17 cellular contexts compared by ENCODE assay signal in the genomic region with DNA sequence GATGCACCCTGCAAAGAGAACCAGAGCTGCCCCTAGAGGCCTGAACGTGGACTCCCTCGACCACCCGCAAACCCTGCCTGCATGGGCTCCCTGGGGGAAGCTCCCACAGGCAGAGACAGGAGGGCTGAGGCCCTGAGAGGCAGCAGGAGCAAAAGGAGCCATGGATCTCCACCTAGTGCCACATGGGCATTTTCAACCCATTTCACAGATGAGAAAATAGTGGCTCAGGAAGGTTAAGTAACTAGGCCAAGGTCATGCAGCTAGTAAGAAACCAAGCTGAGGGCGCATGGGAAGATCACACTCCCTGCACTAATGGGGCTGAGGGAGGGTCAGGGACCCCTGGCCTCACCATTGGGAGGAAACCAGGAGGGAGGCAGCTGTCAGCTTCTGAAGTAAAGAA.
DNase-seq lines count a peak whose midpoint lies in the region; ATAC-seq, FAIRE-seq and TF ChIP-seq lines count a peak whose summit lies in the region.
"Had no signal": no experiment of that assay in that cellular context is flagged by ENCODE, and none has a peak within 500 bp of the region (broad histone marks: within the 10 kb centered on the region; RNA-seq: fewer than 3 reads in every experiment).

No MANE protein-coding gene starts in this region.

- H4K20me1 ChIP-seq in HepG2 (ENCODE audit: insufficient read depth, low read length) (no peaks in the 10 kb centered on the region), osteoblast (ENCODE audit: insufficient read depth, low read length) (no peaks in the 10 kb centered on the region)

- H3K27me3 ChIP-seq in HepG2 (ENCODE audit: control insufficient read depth in 1 of 2, insufficient read depth in 2 of 2, low read length in 2 of 2) (peaks cover 0 to 2% of the 10 kb centered on the region in 2 experiments; a peak in 1 of 5 replicates), right lobe of liver (no peaks in the 10 kb centered on the region), esophagus muscularis mucosa (no peaks in the 10 kb centered on the region), osteoblast (ENCODE audit: insufficient read depth, low read length) (no peaks in the 10 kb centered on the region)
- H3K27me3 ChIP-seq: BE2C had no signal

- no peak overlapping the region for H3K9ac ChIP-seq in HepG2 (ENCODE audit: insufficient read depth, low read depth, low read length)

- H3K4me3 ChIP-seq in HepG2 (replicated peaks in 1 of 3; ENCODE audit: insufficient read depth in 1 of 3, low read depth in 2 of 3, low read length in 3 of 3) (no peak overlapping the region), right lobe of liver (no peak overlapping the region), esophagus muscularis mucosa (no peak overlapping the region), osteoblast (ENCODE audit: insufficient read depth, low read length) (no peak overlapping the region), mucosa of descending colon (no peak overlapping the region)

- intact Hi-C loops in HepG2 (cut with micrococcal nuclease; ENCODE audit: unreplicated experiment) (no loop called here), right lobe of liver (cut with DNase I) (no loop called here), esophagus muscularis mucosa (cut with DNase I) (no loop called here), mucosa of descending colon (cut with DNase I, micrococcal nuclease) (no loop called here)

- no peaks in the 10 kb centered on the region for H3K4me1 ChIP-seq in HepG2 (ENCODE audit: insufficient read depth, low read length)
- no peaks in the 10 kb centered on the region for H3K4me1 ChIP-seq in right lobe of liver
- no peaks in the 10 kb centered on the region for H3K4me1 ChIP-seq in esophagus muscularis mucosa
- H3K4me1 ChIP-seq in osteoblast (ENCODE audit: insufficient read depth, low read length): no peaks in the 10 kb centered on the region
- H3K4me1 ChIP-seq in mucosa of descending colon (ENCODE audit: low read depth): no peaks in the 10 kb centered on the region
- H3K4me1 ChIP-seq: BE2C had no signal

- in situ Hi-C loops in HepG2 (cut with HindIII; ENCODE audit: extremely low pct_ligation_motif_present, low pct_unique_long_range_greater_than_20kb): no loop called here

- no peak for DNase-seq in HepG2 (ENCODE audit: low spot score)
- DNase-seq in right lobe of liver: no peak
- peak; percentile 81 for DNase-seq in esophagus muscularis mucosa (ENCODE audit: extremely low spot score)
- peak; percentile 25 for DNase-seq in osteoblast (ENCODE audit: insufficient read length, low spot score, missing footprints)
- DNase-seq in activated T-cell treated with anti-CD3 and anti-CD28 coated beads, Interleukin-2, amount 50 U/mL, for 1 hour: no peak
- DNase-seq in mucosa of descending colon: no peak
- DNase-seq: BE2C; C1 segment of cervical spinal cord; CD4-positive, CD25-positive, alpha-beta regulatory T cell; CD8-positive, alpha-beta memory T cell; COR-L47; GOT3; H9 had no signal

- POLR2A ChIA-PET in HepG2 (lab: Yijun Ruan, JAX): no interaction called here

- no peaks in the 10 kb centered on the region for H3K79me2 ChIP-seq in HepG2 (ENCODE audit: insufficient read depth, low read length)
- H3K79me2 ChIP-seq in osteoblast (ENCODE audit: insufficient read depth, low read length): no peaks in the 10 kb centered on the region

- H3K36me3 ChIP-seq in HepG2 (replicated peaks in 1 of 2; ENCODE audit: control insufficient read depth in 1 of 2, insufficient read depth in 2 of 2, low read length in 2 of 2) (no peaks in the 10 kb centered on the region), right lobe of liver (no peaks in the 10 kb centered on the region), esophagus muscularis mucosa (no peaks in the 10 kb centered on the region), osteoblast (ENCODE audit: insufficient read depth, low read length) (no peaks in the 10 kb centered on the region), mucosa of descending colon (ENCODE audit: low read depth) (no peaks in the 10 kb centered on the region)
- H3K36me3 ChIP-seq: BE2C had no signal

- no peak overlapping the region for H2AFZ ChIP-seq in HepG2 (ENCODE audit: low read length)
- H2AFZ ChIP-seq in osteoblast (ENCODE audit: low read length): no peak overlapping the region

- TF ChIP-seq EP300 in HepG2 (IDR thresholded peaks at IDR 0.05; ENCODE audit: low read depth in 2 of 2, low read length in 2 of 2) (no peak), HepG2 (CRISPR knock-in tag; IDR thresholded peaks at IDR 0.05; ENCODE audit: borderline replicate concordance) (no peak), esophagus muscularis mucosa (IDR thresholded peaks at IDR 0.05) (no peak)

- H3K27ac ChIP-seq in HepG2 (ENCODE audit: extremely low read length, insufficient read depth, low read length): no peak overlapping the region
- no peak overlapping the region for H3K27ac ChIP-seq in right lobe of liver
- H3K27ac ChIP-seq in esophagus muscularis mucosa (replicated peaks in 1 of 4): no peak overlapping the region
- H3K27ac ChIP-seq in osteoblast (ENCODE audit: low read depth, low read length): no peak overlapping the region

- no TSS peak for BruUV-seq in HepG2 (replicated peaks; lab: Mats Ljungman, UMichigan)

- CTCF ChIA-PET in HepG2 (lab: Yijun Ruan, JAX; ENCODE audit: low intra/inter-chr PET ratio, low total read pairs): no interaction called here

- 59% methylated on average over 4 of the region's 4 CpGs for WGBS in HepG2 (ENCODE audit: low lambda C conversion rate)
- WGBS in right lobe of liver (ENCODE audit: insufficient coverage, low coverage, low lambda C conversion rate, missing lambda C conversion rate): 17% methylated on average over 1 of the region's 4 CpGs
- 84% methylated on average over 4 of the region's 4 CpGs for WGBS in esophagus muscularis mucosa

- no peak for FAIRE-seq in HepG2 (lab: Jason Lieb, UNC)
- FAIRE-seq: D721Med, G401.6, GM12892, GM18507 had no signal

- no peak for TF ChIP-seq RAD21 in HepG2 (CRISPR knock-in tag; IDR thresholded peaks at IDR 0.05)

- H3K9me3 ChIP-seq in HepG2 (ENCODE audit: low read length): no peaks in the 10 kb centered on the region
- H3K9me3 ChIP-seq in right lobe of liver: no peaks in the 10 kb centered on the region
- no peaks in the 10 kb centered on the region for H3K9me3 ChIP-seq in esophagus muscularis mucosa
- no peaks in the 10 kb centered on the region for H3K9me3 ChIP-seq in osteoblast (ENCODE audit: low read depth, low read length)
- H3K9me3 ChIP-seq in mucosa of descending colon: no peaks in the 10 kb centered on the region
- H3K9me3 ChIP-seq: BE2C had no signal

- no peak for TF ChIP-seq POLR2A in HepG2 (IDR thresholded peaks at IDR 0.05; ENCODE audit: insufficient read depth in 1 of 2, low read depth in 2 of 2, low read length in 2 of 2)
- no peak for TF ChIP-seq POLR2A in right lobe of liver (IDR thresholded peaks at IDR 0.05)
- no peak for TF ChIP-seq POLR2A in esophagus muscularis mucosa (IDR thresholded peaks at IDR 0.05; ENCODE audit: low read depth)

- ATAC-seq in HepG2: no peak
- ATAC-seq in right lobe of liver: no peak
- no peak for ATAC-seq in mucosa of descending colon

- no peak for TF ChIP-seq CTCF in HepG2 (CRISPR knock-in tag; IDR thresholded peaks at IDR 0.05)
- no peak for TF ChIP-seq CTCF in right lobe of liver (IDR thresholded peaks at IDR 0.05)
- no peak for TF ChIP-seq CTCF in esophagus muscularis mucosa (IDR thresholded peaks at IDR 0.05)
- TF ChIP-seq CTCF in osteoblast (IDR thresholded peaks at IDR 0.05; ENCODE audit: extremely low read depth, low read depth, low read length): no peak
- no peak for TF ChIP-seq CTCF in mucosa of descending colon (IDR thresholded peaks at IDR 0.05)

- no peak overlapping the region for H3K4me2 ChIP-seq in HepG2 (ENCODE audit: low read depth, low read length)
- no peak overlapping the region for H3K4me2 ChIP-seq in osteoblast (ENCODE audit: insufficient read depth, low read length)

TF ChIP-seq in HepG2, 621 proteins besides CTCF, POLR2A, EP300 and RAD21:
- TF ChIP-seq TCF12 (IDR thresholded peaks at IDR 0.05) (no peak), TCF12 (CRISPR knock-in tag; IDR thresholded peaks at IDR 0.05) (no peak), ZNF629 (CRISPR knock-in tag; conservative IDR thresholded peaks at IDR 0.05) (peak; percentile 80)

Comparison
In these comparisons a context has a peak if more than half of its experiments do, and no peak if none do; other contexts are left out.
1. DNase-seq: peak in esophagus muscularis mucosa (single experiment) and osteoblast (single experiment); none in HepG2 (single experiment), right lobe of liver (0 of 3), activated T-cell treated with anti-CD3 and anti-CD28 coated beads, Interleukin-2, amount 50 U/mL, for 1 hour (single experiment) and mucosa of descending colon (0 of 3).